Comparison of ENCODE assay signal across 18 cellular contexts in genomic region chr20:19787366-19787765, GRCh38. TPM values are rescaled to one million over a fixed set of nuclear protein-coding genes. Genes with fewer than 3 reads are reported as not detected.
DNase-seq lines count a peak whose midpoint lies in the region; ATAC-seq and TF ChIP-seq lines count a peak whose summit lies in the region.
"Had no signal": no experiment of that assay in that cellular context is flagged by ENCODE, and none has a peak within 500 bp of the region (broad histone marks: within the 10 kb centered on the region; RNA-seq: fewer than 3 reads in every experiment).

No MANE protein-coding gene starts in this region.

- H2AFZ ChIP-seq in MM.1S (ENCODE audit: low read length): no peak overlapping the region

- POLR2A ChIA-PET in RWPE1 (lab: Yijun Ruan, JAX; ENCODE audit: low non-redundant PET): no interaction called here

- H3K79me2 ChIP-seq in MM.1S (ENCODE audit: low read length): no peaks in the 10 kb centered on the region

- peaks cover 41% of the 10 kb centered on the region for H3K4me1 Mint-ChIP-seq in glutamatergic neuron (ENCODE audit: low read depth, unreplicated experiment)

- no peak overlapping the region for H3K4me3 Mint-ChIP-seq in glutamatergic neuron (ENCODE audit: unreplicated experiment)
- H3K4me3 Mint-ChIP-seq: CD4-positive, CD25-positive, alpha-beta regulatory T cell had no signal

- H3K9me3 Mint-ChIP-seq in glutamatergic neuron (ENCODE audit: unreplicated experiment): peaks cover 9% of the 10 kb centered on the region

- 0 out of 2 replicates have a peak, but pooled peaks cover 3% of the 10 kb centered on the region for H3K9me2 ChIP-seq in MM.1S (replicated peaks; ENCODE audit: insufficient read depth, low read length)

- CTCF ChIA-PET in RWPE1 (lab: Yijun Ruan, JAX): interaction anchor here (0.6 to 1.5 kb wide), 2 partner anchors 40 to 208 kb away, joined by 3 to 6 read pairs; no protein-coding TSS in a partner anchor

- H3K36me3 ChIP-seq in MM.1S (replicated peaks; ENCODE audit: insufficient read depth, low read length): no peaks in the 10 kb centered on the region
- H3K36me3 ChIP-seq: BLaER1, MG63 had no signal

- no peaks in the 10 kb centered on the region for H3K9me3 ChIP-seq in right cardiac atrium (ENCODE audit: control insufficient read depth, low read length)
- no peaks in the 10 kb centered on the region for H3K9me3 ChIP-seq in MM.1S (replicated peaks; ENCODE audit: insufficient read depth, low read length)
- H3K9me3 ChIP-seq: MG63 had no signal

- no peak for ATAC-seq in right cardiac atrium
- ATAC-seq: PC-3 had no signal

- WGBS in right cardiac atrium: 98% methylated on average over 3 of the region's 3 CpGs

- peaks cover 6% of the 10 kb centered on the region for H3K36me3 Mint-ChIP-seq in glutamatergic neuron (ENCODE audit: unreplicated experiment)
- H3K36me3 Mint-ChIP-seq: CD4-positive, CD25-positive, alpha-beta regulatory T cell had no signal

- 0 out of 2 replicates have a peak, but pooled peaks cover 4% of the 10 kb centered on the region for H3F3A ChIP-seq in MM.1S (ENCODE audit: insufficient read depth, low read length)

- H3K27me3 ChIP-seq in right cardiac atrium (ENCODE audit: control insufficient read depth, insufficient read depth): no peaks in the 10 kb centered on the region
- no peaks in the 10 kb centered on the region for H3K27me3 ChIP-seq in MM.1S (replicated peaks; ENCODE audit: insufficient read depth, low read length)
- H3K27me3 ChIP-seq: BLaER1, MG63 had no signal

- intact Hi-C loops in right cardiac atrium (cut with DNase I): loop anchor here (5.0 to 10.0 kb wide), 5 partner anchors 93 to 207 kb away; no protein-coding TSS in a partner anchor
- intact Hi-C loops in cardiac septum (cut with DNase I): loop anchor here (5.0 kb wide), 2 partner anchors 45 to 215 kb away; no protein-coding TSS in a partner anchor

- H3K27me3 Mint-ChIP-seq in glutamatergic neuron (ENCODE audit: unreplicated experiment): peaks cover 3% of the 10 kb centered on the region
- H3K27me3 Mint-ChIP-seq: CD4-positive, CD25-positive, alpha-beta regulatory T cell had no signal

- DNase-seq in right cardiac atrium (no peak), cardiac septum (ENCODE audit: low spot score) (no peak), RWPE1 (ENCODE audit: low spot score) (no peak), glutamatergic neuron (no peak), AG08395 (ENCODE audit: low spot score) (no peak), MM.1S (no peak)
- no peak for DNase-seq in stimulated activated CD4-positive, alpha-beta T cell treated with anti-CD3 and anti-CD28 coated beads, Interleukin-15, amount 100 ng/mL, for 24 hours
- DNase-seq: CD4-positive, CD25-positive, alpha-beta regulatory T cell; H7; KBM-7; MG63; NCI-H2029; NCI-H446; NCI-H524 treated with DMSO at 0.1 percent for 48 hours; NCI-H774; PC-3; SHP77 treated with DMSO at 0.1 percent for 48 hours had no signal

- no peaks in the 10 kb centered on the region for H4K20me1 ChIP-seq in MM.1S (ENCODE audit: insufficient read depth, low read length)
- H4K20me1 ChIP-seq: BLaER1 had no signal

- H3K4me1 ChIP-seq in right cardiac atrium (ENCODE audit: control insufficient read depth, insufficient read depth, low read length) (peaks cover 17% of the 10 kb centered on the region), MM.1S (ENCODE audit: low read length) (peaks cover 32% of the 10 kb centered on the region)

- H3K4me3 ChIP-seq in right cardiac atrium (ENCODE audit: low read length) (no peak overlapping the region), MM.1S (ENCODE audit: low read length) (no peak overlapping the region)
- H3K4me3 ChIP-seq: BLaER1, MG63 had no signal

- TF ChIP-seq CTCF in RWPE1 (conservative IDR thresholded peaks at IDR 0.05; ENCODE audit: low read depth) (no peak), glutamatergic neuron (IDR thresholded peaks at IDR 0.05; ENCODE audit: partially characterized antibody, unreplicated experiment) (no peak), MM.1S (IDR thresholded peaks at IDR 0.05; ENCODE audit: low read length) (no peak)

- no peak overlapping the region for H3K9ac ChIP-seq in MM.1S (ENCODE audit: low read length)
- H3K9ac ChIP-seq: BLaER1 had no signal

- H3K27ac Mint-ChIP-seq in glutamatergic neuron (ENCODE audit: unreplicated experiment): peak overlapping the region; percentile 99
- H3K27ac Mint-ChIP-seq: CD4-positive, CD25-positive, alpha-beta regulatory T cell had no signal

- H3K27ac ChIP-seq in right cardiac atrium (ENCODE audit: low read length) (peak overlapping the region; percentile 25), RWPE1 (peak overlapping the region; percentile 94), MM.1S (ENCODE audit: low read length) (no peak overlapping the region)
- H3K27ac ChIP-seq: BLaER1 had no signal

- no peak overlapping the region for H3K4me2 ChIP-seq in MM.1S (ENCODE audit: low read depth, low read length)
- H3K4me2 ChIP-seq: BLaER1 had no signal

RNA-seq across cellular contexts. Expression of gene RIN2, which starts 29.3 kb away (rescaled TPM):
- total RNA-seq in right cardiac atrium: 10 to 100 TPM; 47.8 to 70.9 (median 60.3) TPM
- polyA plus RNA-seq in right cardiac atrium: 16.8 TPM
- 63.9 TPM for total RNA-seq in cardiac septum
- 108 TPM for total RNA-seq in glutamatergic neuron (ENCODE audit: unreplicated experiment)
- polyA plus RNA-seq: CD4-positive, CD25-positive, alpha-beta regulatory T cell had no signal
